Comparison of ENCODE assay signal across 7 cellular contexts in genomic region chr15:81002254-81003022, GRCh38. TPM values are rescaled to one million over a fixed set of nuclear protein-coding genes. Genes with fewer than 3 reads are reported as not detected.
DNase-seq lines count a peak whose midpoint lies in the region; ATAC-seq and TF ChIP-seq lines count a peak whose summit lies in the region.

No MANE protein-coding gene starts in this region.

- intact Hi-C loops in activated B cell treated with CpG ODN at 0.5 μM for 24 hours (cut with micrococcal nuclease): loop anchor here (5.0 kb wide), 2 partner anchors 50 to 945 kb away; partner anchors contain the start of gene ZFAND6

- peaks cover 0 to 41% of the 10 kb centered on the region in 2 donors for H3K4me1 ChIP-seq in right atrium auricular region
- H3K4me1 ChIP-seq in skeletal muscle satellite cell (ENCODE audit: control insufficient read depth, insufficient read depth, low read length): peaks cover 27% of the 10 kb centered on the region

- DNase-seq in H7: peak; percentile 82
- no peak for DNase-seq in activated B cell treated with CpG ODN at 0.5 μM for 24 hours
- no peak for DNase-seq in right atrium auricular region (ENCODE audit: low spot score)
- DNase-seq in OCI-M2 (lab: John Stamatoyannopoulos, UW; ENCODE audit: unreplicated experiment): no peak
- no peak for DNase-seq in midbrain (lab: John Stamatoyannopoulos, UW)

- H3K9ac ChIP-seq in skeletal muscle satellite cell (ENCODE audit: low read depth, low read length): peak overlapping the region; percentile 96

- H3K27me3 ChIP-seq in H7 (ENCODE audit: control insufficient read depth, insufficient read depth, low read length): peaks cover 10% of the 10 kb centered on the region
- no peaks in the 10 kb centered on the region for H3K27me3 ChIP-seq in right atrium auricular region
- H3K27me3 ChIP-seq in skeletal muscle satellite cell (ENCODE audit: control insufficient read depth, insufficient read depth, low read length): no peaks in the 10 kb centered on the region

- peaks cover 54% of the 10 kb centered on the region for H3K4me1 Mint-ChIP-seq in activated B cell treated with CpG ODN at 0.5 μM for 24 hours

- peak overlapping the region; percentile 96 to 98 for H3K27ac ChIP-seq in right atrium auricular region

- no peaks in the 10 kb centered on the region for H3K9me3 ChIP-seq in right atrium auricular region
- no peaks in the 10 kb centered on the region for H3K9me3 ChIP-seq in skeletal muscle satellite cell (replicated peaks; ENCODE audit: low read length)

- H3K27me3 Mint-ChIP-seq in activated B cell treated with CpG ODN at 0.5 μM for 24 hours: no peaks in the 10 kb centered on the region

- peaks cover 30% of the 10 kb centered on the region for H3K36me3 Mint-ChIP-seq in activated B cell treated with CpG ODN at 0.5 μM for 24 hours (ENCODE audit: low read depth)

- no peak for TF ChIP-seq CTCF in activated B cell treated with CpG ODN at 0.5 μM for 24 hours (IDR thresholded peaks at IDR 0.05)
- no peak for TF ChIP-seq CTCF in right atrium auricular region (IDR thresholded peaks at IDR 0.05)

- ATAC-seq in activated B cell treated with CpG ODN at 0.5 μM for 24 hours (ENCODE audit: low read depth): no peak
- ATAC-seq in GM21786 (IDR thresholded peaks at IDR 0.05; ENCODE audit: unreplicated experiment): no peak

- H3K36me3 ChIP-seq in H7 (replicated peaks; ENCODE audit: control insufficient read depth, insufficient read depth, low read length) (no peaks in the 10 kb centered on the region), right atrium auricular region (peaks cover 13% of the 10 kb centered on the region), skeletal muscle satellite cell (ENCODE audit: insufficient read depth, low read length) (peaks cover 24% of the 10 kb centered on the region)

- H3K4me3 ChIP-seq in H7 (ENCODE audit: insufficient read depth, low read depth, low read length): peak overlapping the region; percentile 89
- peak overlapping the region; percentile 73 to 79 for H3K4me3 ChIP-seq in right atrium auricular region
- peak overlapping the region; percentile 79 for H3K4me3 ChIP-seq in skeletal muscle satellite cell (ENCODE audit: low read length)

- peak overlapping the region; percentile 77 for H3K4me3 Mint-ChIP-seq in activated B cell treated with CpG ODN at 0.5 μM for 24 hours

- CTCF ChIA-PET in activated B cell treated with CpG ODN at 0.5 μM for 24 hours (lab: Charles Lee): interaction anchor here (0.8 to 2.3 kb wide), 2 partner anchors 106 to 263 kb away, joined by 3 to 9 read pairs; no protein-coding TSS in a partner anchor

- H3K4me2 ChIP-seq in skeletal muscle satellite cell (ENCODE audit: low read length): peak overlapping the region; percentile 82

- no peaks in the 10 kb centered on the region for H3K9me3 Mint-ChIP-seq in activated B cell treated with CpG ODN at 0.5 μM for 24 hours

- POLR2A ChIA-PET in activated B cell treated with CpG ODN at 0.5 μM for 24 hours (lab: Charles Lee): interaction anchor here (0.6 to 5.1 kb wide), 11 partner anchors 9 to 299 kb away, joined by 3 to 83 read pairs (median 4); partner anchors contain the start of gene MESD

- no peak overlapping the region for H3K27ac Mint-ChIP-seq in activated B cell treated with CpG ODN at 0.5 μM for 24 hours

RNA-seq across cellular contexts. Expression of gene TLNRD1, which starts 1.7 kb away (rescaled TPM):
- total RNA-seq in H7 (2014; rRNA removed; shearing (Covaris generic)): 34.5 and 38.4 TPM in 2 replicates
- total RNA-seq in activated B cell treated with CpG ODN at 0.5 μM for 24 hours (25.7 TPM in 2 replicates), right atrium auricular region (10 to 100 TPM; 10.0 to 26.1 TPM)
- 8.9 and 10.7 TPM in 2 replicates for total RNA-seq in skeletal muscle satellite cell (2012; rRNA removed)

RNA-seq across cellular contexts. Expression of gene MESD, which starts 12.8 kb away (rescaled TPM):
- total RNA-seq in H7 (2014; rRNA removed; shearing (Covaris generic)): 16.8 and 24.0 TPM in 2 replicates
- total RNA-seq in activated B cell treated with CpG ODN at 0.5 μM for 24 hours: 21.4 and 23.8 TPM in 2 replicates
- 10 to 100 TPM; 11.3 to 14.5 TPM for total RNA-seq in right atrium auricular region
- 13.3 and 16.0 TPM in 2 replicates for total RNA-seq in skeletal muscle satellite cell (2012; rRNA removed)
